In genomic region chr1:102015728-102016127, GRCh38 we compare ENCODE assay signal across 4 cellular contexts. TPM values are rescaled to one million over a fixed set of nuclear protein-coding genes. Genes with fewer than 3 reads are reported as not detected.
"Had no signal": no experiment of that assay in that cellular context is flagged by ENCODE, and none has a peak within 500 bp of the region (broad histone marks: within the 10 kb centered on the region; RNA-seq: fewer than 3 reads in every experiment).

No MANE protein-coding gene starts in this region.

- ATAC-seq: GM12878 had no signal

- H3K4me3 ChIP-seq: GM12878 had no signal

- DNase-seq: GDM1, GF-D8 had no signal

RNA-seq across cellular contexts. Expression of gene OLFM3, which starts 19.0 kb away (rescaled TPM):
- total RNA-seq: G401, GM12878 had no signal
